8 cellular contexts compared by ENCODE assay signal in the genomic region with DNA sequence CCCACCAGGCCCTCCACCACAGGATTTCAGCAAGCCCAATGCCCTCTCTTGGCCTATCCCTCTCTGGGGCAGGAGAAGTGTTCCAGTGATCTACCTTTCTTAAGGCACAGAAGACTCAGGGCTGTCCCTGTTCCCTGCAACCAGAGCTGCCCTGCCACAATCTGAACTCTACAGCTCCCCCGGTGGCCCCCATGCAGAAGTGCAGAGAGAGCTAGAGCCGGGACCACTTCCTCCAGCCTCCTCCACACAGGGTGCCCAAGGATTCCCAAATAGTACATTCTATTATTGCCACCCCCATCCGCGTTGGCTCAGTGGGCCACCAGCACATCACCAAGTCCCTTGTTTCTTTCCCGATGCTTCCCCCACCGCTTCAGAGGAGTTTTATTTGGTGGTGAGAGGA.
DNase-seq lines count a peak whose midpoint lies in the region; ATAC-seq, FAIRE-seq and TF ChIP-seq lines count a peak whose summit lies in the region.

No MANE protein-coding gene starts in this region.

- ATAC-seq in GM21619 (IDR thresholded peaks at IDR 0.05; ENCODE audit: unreplicated experiment): no peak

- H3K36me3 Mint-ChIP-seq in chondrocyte (ENCODE audit: low read depth): peaks cover 2% of the 10 kb centered on the region

- DNase-seq in SIG-M5 treated with dmso at 0.1 percent for 504 hours (lab: John Stamatoyannopoulos, UW; ENCODE audit: unreplicated experiment): peak; percentile 3
- no peak for DNase-seq in SIG-M5 (lab: John Stamatoyannopoulos, UW)
- DNase-seq in NCI-H2171 (lab: John Stamatoyannopoulos, UW): peak; percentile 6
- no peak for DNase-seq in chondrocyte (ENCODE audit: low spot score)
- no peak for DNase-seq in GM19239 (ENCODE audit: insufficient read length, low spot score)
- no peak for DNase-seq in NCI-H526 treated with DMSO at 0.1 percent for 48 hours (lab: John Stamatoyannopoulos, UW)

- no peaks in the 10 kb centered on the region for H3K4me1 ChIP-seq in liver (ENCODE audit: control insufficient read depth in 4 of 4, insufficient read depth in 4 of 4, low read length in 3 of 4)

- FAIRE-seq in GM19239 (lab: Jason Lieb, UNC): no peak

- H3K27ac ChIP-seq in liver (ENCODE audit: low read depth in 1 of 2, low read length in 2 of 2): no peak overlapping the region

- no peak overlapping the region for H3K4me3 Mint-ChIP-seq in chondrocyte (ENCODE audit: unreplicated experiment)

- no peaks in the 10 kb centered on the region for H3K36me3 ChIP-seq in liver (ENCODE audit: control insufficient read depth in 4 of 4, insufficient read depth in 3 of 4, low read depth in 1 of 4, low read length in 3 of 4)

- H3K27me3 ChIP-seq in liver (ENCODE audit: control insufficient read depth in 4 of 4, insufficient read depth in 4 of 4, low read length in 3 of 4): peaks cover 0 to 4% (median 0%) of the 10 kb centered on the region in 4 donors

- TF ChIP-seq CTCF in chondrocyte (IDR thresholded peaks at IDR 0.05) (peak; percentile 74), liver (IDR thresholded peaks at IDR 0.05; ENCODE audit: low read depth, low read length, missing input control) (peak; percentile 46)

- no peak overlapping the region for H3K9ac ChIP-seq in liver (ENCODE audit: low read depth in 1 of 2, low read length in 2 of 2)

- H3K27me3 Mint-ChIP-seq in chondrocyte (ENCODE audit: low read depth): peaks cover 4% of the 10 kb centered on the region

- H3K9me3 Mint-ChIP-seq in chondrocyte (ENCODE audit: low read depth): no peaks in the 10 kb centered on the region

- H3K9me3 ChIP-seq in liver (ENCODE audit: control insufficient read depth in 4 of 4, low read length in 3 of 4): no peaks in the 10 kb centered on the region

- peak; percentile 53 to 71 for TF ChIP-seq RAD21 in liver (IDR thresholded peaks at IDR 0.05)

- 39% methylated on average over 6 of the region's 6 CpGs for WGBS in liver

- no peak overlapping the region for H3K27ac Mint-ChIP-seq in chondrocyte (ENCODE audit: unreplicated experiment)

- peaks cover 5% of the 10 kb centered on the region for H3K4me1 Mint-ChIP-seq in chondrocyte (ENCODE audit: low read depth)

- H3K4me3 ChIP-seq in liver (ENCODE audit: low read depth in 1 of 3, low read length in 3 of 3): no peak overlapping the region

TF ChIP-seq in liver, 16 proteins besides CTCF, POLR2A, EP300 and RAD21:
- TF ChIP-seq JUND (IDR thresholded peaks at IDR 0.05) (no peak), ZBTB33 (IDR thresholded peaks at IDR 0.05) (no peak), REST (IDR thresholded peaks at IDR 0.05) (no peak), TAF1 (conservative IDR thresholded peaks at IDR 0.05) (no peak), YY1 (IDR thresholded peaks at IDR 0.05) (no peak), HNF4G (IDR thresholded peaks at IDR 0.05) (no peak), GABPA (IDR thresholded peaks at IDR 0.05 in 1 of 2, conservative IDR thresholded peaks at IDR 0.05 in 1 of 2) (no peak), NR2F2 (IDR thresholded peaks at IDR 0.05) (no peak)
- TF ChIP-seq, protein P1, sequence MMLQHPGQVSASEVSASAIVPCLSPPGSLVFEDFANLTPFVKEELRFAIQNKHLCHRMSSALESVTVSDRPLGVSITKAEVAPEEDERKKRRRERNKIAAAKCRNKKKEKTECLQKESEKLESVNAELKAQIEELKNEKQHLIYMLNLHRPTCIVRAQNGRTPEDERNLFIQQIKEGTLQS (IDR thresholded peaks at IDR 0.05): no peak

Comparison
In these comparisons a context has a peak if more than half of its experiments do, and no peak if none do; other contexts are left out.
1. DNase-seq: peak in SIG-M5 treated with dmso at 0.1 percent for 504 hours (single experiment) and NCI-H2171 (single experiment); none in SIG-M5 (single experiment), chondrocyte (single experiment), GM19239 (single experiment) and NCI-H526 treated with DMSO at 0.1 percent for 48 hours (single experiment).